Comparison of ENCODE assay signal across 9 cellular contexts in genomic region chr5:86880785-86881492, GRCh38.
A peak's percentile ranks its signal among the peaks of the same experiment; 100 is the strongest.
DNase-seq lines count a peak whose midpoint lies in the region; ATAC-seq, FAIRE-seq and TF ChIP-seq lines count a peak whose summit lies in the region.
"Had no signal": no experiment of that assay in that cellular context is flagged by ENCODE, and none has a peak within 500 bp of the region (broad histone marks: within the 10 kb centered on the region; RNA-seq: fewer than 3 reads in every experiment).

No MANE protein-coding gene starts in this region.

- no peak overlapping the region for H2BK20ac ChIP-seq in IMR-90 (ENCODE audit: low read depth, low read length)

- H3K14ac ChIP-seq in IMR-90 (replicated peaks; ENCODE audit: low read depth, low read length) = no peak overlapping the region

- peaks cover 9% of the 10 kb centered on the region; the same call in 2 of the 3 replicates for H3K4me1 Mint-ChIP-seq in GM23338

- intact Hi-C loops in IMR-90 (cut with micrococcal nuclease) (loop anchor here (1.0 to 5.0 kb wide), 4 partner anchors 87 to 521 kb away; no protein-coding TSS in a partner anchor), ascending aorta (cut with DNase I) (loop anchor here (5.0 kb wide), 1 partner anchor 131 kb away; no protein-coding TSS in a partner anchor)

- CTCF ChIA-PET in IMR-90 (lab: Yijun Ruan, JAX) = interaction anchor here (0.5 to 1.8 kb wide), 18 partner anchors 8 to 134 kb away, joined by 3 to 19 read pairs (median 4); no protein-coding TSS in a partner anchor

- H3K27ac ChIP-seq in GM23338 (ENCODE audit: low read depth) = no peak overlapping the region
- no peak overlapping the region for H3K27ac ChIP-seq in IMR-90 (ENCODE audit: insufficient read depth, low read length)
- no peak overlapping the region for H3K27ac ChIP-seq in Peyer's patch
- H3K27ac ChIP-seq in ascending aorta = no peak overlapping the region
- H3K27ac ChIP-seq in small intestine (ENCODE audit: low read depth in 1 of 2, low read length in 1 of 2) = no peak overlapping the region
- H3K27ac ChIP-seq: BLaER1 treated with 17β-estradiol and CSF1 and Interleukin-3, amounts not matched to agents 10 nM and 100 nM had no signal

- H3K4me3 Mint-ChIP-seq in GM23338 = no peak overlapping the region

- TF ChIP-seq CTCF in GM23338 (conservative IDR thresholded peaks at IDR 0.05; ENCODE audit: low read depth in 2 of 2) (peak; percentile 96 to 97), IMR-90 (conservative IDR thresholded peaks at IDR 0.05; ENCODE audit: low read depth, low read length) (peak; percentile 97), Peyer's patch (IDR thresholded peaks at IDR 0.05) (peak in 4 of 6 experiments; percentile 31 to 67 (median 62)), ascending aorta (IDR thresholded peaks at IDR 0.05) (peak; percentile 14 to 46 (median 27))

- H3K27ac Mint-ChIP-seq in GM23338 = 0 out of 2 replicates have a peak overlapping the region, but pooled peaks have one; percentile 59

- POLR2A ChIA-PET in IMR-90 (lab: Charles Lee; ENCODE audit: unreplicated experiment) = no interaction called here

- no peaks in the 10 kb centered on the region for H3K9me1 ChIP-seq in IMR-90 (ENCODE audit: insufficient read depth, low read length)

- no peak overlapping the region for H4K91ac ChIP-seq in IMR-90 (ENCODE audit: insufficient read depth, low read depth, low read length)

- peak; percentile 35 for DNase-seq in NCI-H2171 treated with DMSO at 0.1 percent for 48 hours (lab: John Stamatoyannopoulos, UW)
- DNase-seq in NCI-H2171 (lab: John Stamatoyannopoulos, UW) = no peak
- peak; percentile 92 for DNase-seq in GM23338 (ENCODE audit: low spot score)
- peak; percentile 89 for DNase-seq in IMR-90
- peak in 1 of 3 donors; percentile 47 for DNase-seq in Peyer's patch
- DNase-seq in ascending aorta (ENCODE audit: low spot score in 2 of 2) = no peak
- DNase-seq in hepatic stellate cell (ENCODE audit: low spot score) = peak; percentile 32
- DNase-seq in small intestine = peak; percentile 30

- H3K36me3 ChIP-seq in GM23338 (ENCODE audit: insufficient read depth) = no peaks in the 10 kb centered on the region
- no peaks in the 10 kb centered on the region for H3K36me3 ChIP-seq in IMR-90 (ENCODE audit: control insufficient read depth, insufficient read depth, low read length)
- no peaks in the 10 kb centered on the region for H3K36me3 ChIP-seq in Peyer's patch
- no peaks in the 10 kb centered on the region for H3K36me3 ChIP-seq in ascending aorta
- no peaks in the 10 kb centered on the region for H3K36me3 ChIP-seq in small intestine (ENCODE audit: control insufficient read depth in 2 of 2, insufficient read depth in 2 of 2, low read length in 2 of 2)
- H3K36me3 ChIP-seq: BLaER1 treated with 17β-estradiol and CSF1 and Interleukin-3, amounts not matched to agents 10 nM and 100 nM had no signal

- dilution Hi-C loops in IMR-90 (cut with HindIII; ENCODE audit: low sequenced_read_pairs, unreplicated experiment) = no loop called here

- no peaks in the 10 kb centered on the region for H3K9me3 Mint-ChIP-seq in GM23338

- no peak overlapping the region for H2BK15ac ChIP-seq in IMR-90 (ENCODE audit: low read depth, low read length)

- no peaks in the 10 kb centered on the region for H3K79me2 ChIP-seq in GM23338 (replicated peaks; ENCODE audit: insufficient read depth)

- H2AFZ ChIP-seq in GM23338 = no peak overlapping the region
- H2AFZ ChIP-seq in IMR-90 (replicated peaks; ENCODE audit: low read length, poor library complexity) = no peak overlapping the region

- in situ Hi-C loops in IMR-90 (cut with MboI; ENCODE audit: low sequenced_read_pairs) = no loop called here

- FAIRE-seq in small intestine (lab: Jason Lieb, UNC) = no peak

- H3K27me3 Mint-ChIP-seq in GM23338 (ENCODE audit: insufficient read depth, low read depth, poor library complexity) = no peaks in the 10 kb centered on the region

- H2AK5ac ChIP-seq in IMR-90 (ENCODE audit: low read depth, low read length) = no peak overlapping the region

- peaks cover 4% of the 10 kb centered on the region; the same call in 1 of the 2 replicates for H3K4me1 ChIP-seq in GM23338 (ENCODE audit: insufficient read depth)
- no peaks in the 10 kb centered on the region for H3K4me1 ChIP-seq in IMR-90 (ENCODE audit: control insufficient read depth, insufficient read depth, low read length)
- H3K4me1 ChIP-seq in Peyer's patch = no peaks in the 10 kb centered on the region
- H3K4me1 ChIP-seq in ascending aorta = peaks cover 0 to 2% of the 10 kb centered on the region in 2 donors
- no peaks in the 10 kb centered on the region for H3K4me1 ChIP-seq in small intestine (ENCODE audit: control insufficient read depth in 2 of 2, insufficient read depth in 1 of 2, low read depth in 1 of 2, low read length in 1 of 2)

- no peak overlapping the region for H2BK120ac ChIP-seq in IMR-90 (ENCODE audit: low read depth, low read length)

- no peak overlapping the region for H4K5ac ChIP-seq in IMR-90 (ENCODE audit: low read depth, low read length)

- no peak overlapping the region for H3K23ac ChIP-seq in IMR-90 (ENCODE audit: low read depth, low read length)

- no CpG with 5 or more reads among the region's 3 CpGs for WGBS in IMR-90 (ENCODE audit: extremely low coverage in 2 of 2, insufficient read length in 1 of 2), 2 experiments
- WGBS in small intestine, 3 donors = 34 to 46% (median 41%) methylated on average over 3 of the region's 3 CpGs

- no peaks in the 10 kb centered on the region for H4K20me1 ChIP-seq in GM23338 (replicated peaks; ENCODE audit: insufficient read depth)
- H4K20me1 ChIP-seq in IMR-90 (ENCODE audit: insufficient read depth, low read length) = no peaks in the 10 kb centered on the region
- H4K20me1 ChIP-seq: BLaER1 treated with 17β-estradiol and CSF1 and Interleukin-3, amounts not matched to agents 10 nM and 100 nM had no signal

- H3K4me2 ChIP-seq in GM23338 (no peak overlapping the region), IMR-90 (ENCODE audit: low read depth, low read length) (no peak overlapping the region)
- H3K4me2 ChIP-seq: BLaER1 treated with 17β-estradiol and CSF1 and Interleukin-3, amounts not matched to agents 10 nM and 100 nM had no signal

- TF ChIP-seq POLR2A in IMR-90 (IDR thresholded peaks at IDR 0.05; ENCODE audit: low read depth, low read length) = no peak
- TF ChIP-seq POLR2A in Peyer's patch (IDR thresholded peaks at IDR 0.05) = no peak

- no peak overlapping the region for H3K18ac ChIP-seq in IMR-90 (ENCODE audit: low read depth, low read length)

- H3K27me3 ChIP-seq in GM23338 (ENCODE audit: insufficient read depth) = no peaks in the 10 kb centered on the region
- H3K27me3 ChIP-seq in IMR-90 (ENCODE audit: control insufficient read depth, insufficient read depth, low read length) = no peaks in the 10 kb centered on the region
- H3K27me3 ChIP-seq in Peyer's patch = no peaks in the 10 kb centered on the region
- no peaks in the 10 kb centered on the region for H3K27me3 ChIP-seq in ascending aorta
- no peaks in the 10 kb centered on the region for H3K27me3 ChIP-seq in small intestine (ENCODE audit: control insufficient read depth in 2 of 2, insufficient read depth in 2 of 2, low read length in 2 of 2)
- H3K27me3 ChIP-seq: BLaER1 treated with 17β-estradiol and CSF1 and Interleukin-3, amounts not matched to agents 10 nM and 100 nM had no signal

- no peak overlapping the region for H3K4me3 ChIP-seq in GM23338
- H3K4me3 ChIP-seq in IMR-90 (ENCODE audit: insufficient read depth, low read depth, low read length) = no peak overlapping the region
- H3K4me3 ChIP-seq in Peyer's patch = no peak overlapping the region
- no peak overlapping the region for H3K4me3 ChIP-seq in ascending aorta
- no peak overlapping the region for H3K4me3 ChIP-seq in small intestine (ENCODE audit: low read depth in 1 of 2, low read length in 2 of 2)
- H3K4me3 ChIP-seq: BLaER1 treated with 17β-estradiol and CSF1 and Interleukin-3, amounts not matched to agents 10 nM and 100 nM had no signal

- no peak overlapping the region for H2AK9ac ChIP-seq in IMR-90 (replicated peaks; ENCODE audit: low read depth, low read length, poor library complexity)

- no peak overlapping the region for H2BK5ac ChIP-seq in IMR-90 (ENCODE audit: low read depth, low read length, poor library complexity, severe bottlenecking)

- no peaks in the 10 kb centered on the region for H3K79me1 ChIP-seq in IMR-90 (ENCODE audit: low read depth in 1 of 2, low read length in 2 of 2)

- peak; percentile 88 for TF ChIP-seq RAD21 in IMR-90 (IDR thresholded peaks at IDR 0.05; ENCODE audit: low read length)

- no TSS peak for BruUV-seq in IMR-90 (replicated peaks; lab: Mats Ljungman, UMichigan)

- H3K4ac ChIP-seq in IMR-90 (ENCODE audit: low read depth, low read length) = no peak overlapping the region; the same call in 1 of the 2 replicates

- no peak overlapping the region for H4K8ac ChIP-seq in IMR-90 (ENCODE audit: low read depth in 2 of 2, low read length in 2 of 2)

- no peaks in the 10 kb centered on the region for H3F3A ChIP-seq in GM23338 (replicated peaks; ENCODE audit: low read depth)

- ATAC-seq in GM23338 = peak; percentile 97
- ATAC-seq in IMR-90 (ENCODE audit: low read depth) = peak; percentile 99

- H3K9me3 ChIP-seq in IMR-90 (ENCODE audit: control insufficient read depth, insufficient read depth, low read length) = no peaks in the 10 kb centered on the region
- H3K9me3 ChIP-seq in Peyer's patch = no peaks in the 10 kb centered on the region
- no peaks in the 10 kb centered on the region for H3K9me3 ChIP-seq in ascending aorta
- H3K9me3 ChIP-seq in small intestine (ENCODE audit: control insufficient read depth, low read depth) = no peaks in the 10 kb centered on the region
- H3K9me3 ChIP-seq: BLaER1 treated with 17β-estradiol and CSF1 and Interleukin-3, amounts not matched to agents 10 nM and 100 nM had no signal

- H3K9me2 ChIP-seq in GM23338 (ENCODE audit: insufficient read depth) = no peaks in the 10 kb centered on the region

- H3K36me3 Mint-ChIP-seq in GM23338 (ENCODE audit: low read depth) = no peaks in the 10 kb centered on the region

- H3K56ac ChIP-seq in IMR-90 (ENCODE audit: extremely low read depth, insufficient read depth, low read length) = no peak overlapping the region

- H3K9ac ChIP-seq in IMR-90 (ENCODE audit: low read depth, low read length) = no peak overlapping the region
- H3K9ac ChIP-seq: BLaER1 treated with 17β-estradiol and CSF1 and Interleukin-3, amounts not matched to agents 10 nM and 100 nM had no signal

TF ChIP-seq in IMR-90, 13 proteins besides CTCF, POLR2A, EP300 and RAD21:
- TF ChIP-seq SMC3 (IDR thresholded peaks at IDR 0.05; ENCODE audit: low read depth, low read length) (peak; percentile 95), FOS (IDR thresholded peaks at IDR 0.05; ENCODE audit: low read depth, low read length) (no peak)

Comparison
In these comparisons a context has a peak if more than half of its experiments do, and no peak if none do; other contexts are left out.
1. DNase-seq: peak in NCI-H2171 treated with DMSO at 0.1 percent for 48 hours (single experiment), GM23338 (single experiment), IMR-90 (single experiment), hepatic stellate cell (single experiment) and small intestine (single experiment); none in NCI-H2171 (single experiment) and ascending aorta (0 of 2).
2. CTCF ChIP-seq: peak in every context shown above with its lines; median percentile 97 in IMR-90; 96 in GM23338; 62 in Peyer's patch; 27 in ascending aorta.